Comparison of ENCODE assay signal across 1 cellular context in genomic region chr16:9934723-9935508, GRCh38.
TF ChIP-seq lines count a peak whose summit lies in the region.

No MANE protein-coding gene starts in this region.

TF ChIP-seq in K562, 482 proteins besides CTCF, POLR2A, EP300 and RAD21 (continued from another document):
- no peak for TF ChIP-seq ZNF277 (CRISPR knock-in tag; IDR thresholded peaks at IDR 0.05; ENCODE audit: borderline replicate concordance)
- TF ChIP-seq CEBPG (CRISPR knock-in tag; IDR thresholded peaks at IDR 0.05) = no peak
- peak in 1 of 2 experiments; percentile 88; a peak in 3 of 4 replicates for TF ChIP-seq CEBPG (tag; conservative IDR thresholded peaks at IDR 0.05 in 1 of 2, IDR thresholded peaks at IDR 0.05 in 1 of 2)
